ENCODE assay signal across 16 cellular contexts in the genomic region with DNA sequence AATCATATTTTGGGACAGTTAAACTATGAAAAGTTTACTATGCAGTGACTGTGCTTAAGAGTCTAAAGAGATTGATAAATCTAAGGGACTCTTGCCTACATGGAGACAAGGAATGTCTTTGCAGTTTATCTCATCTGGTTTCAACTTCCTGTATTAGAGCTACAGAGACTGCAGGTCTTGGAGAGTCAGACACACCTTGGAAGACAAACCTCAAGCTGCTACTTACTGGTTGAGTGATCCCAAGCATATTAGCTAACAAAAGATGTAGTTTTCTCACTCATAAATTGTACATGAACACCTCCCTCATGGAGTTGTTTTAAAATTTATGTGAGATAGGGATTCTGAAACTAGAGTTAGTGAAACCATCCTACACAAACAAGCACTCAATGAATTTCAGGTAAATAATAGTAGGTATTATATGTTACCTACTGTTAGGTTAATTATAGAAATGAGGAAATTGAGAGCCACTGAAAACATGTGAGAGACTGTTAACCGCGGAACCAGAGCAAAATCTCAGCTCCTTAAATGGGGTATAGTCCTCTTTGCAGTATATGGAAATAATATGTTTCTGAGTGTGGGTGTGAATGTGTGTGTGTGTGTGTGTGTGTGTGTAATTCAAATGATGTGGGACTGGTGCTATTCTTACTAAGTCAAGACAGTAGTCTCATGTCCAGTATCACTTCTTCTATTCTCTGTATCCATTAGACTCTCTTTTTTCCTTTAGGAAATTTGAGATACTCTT.
A peak's percentile ranks its signal among the peaks of the same experiment; 100 is the strongest.
DNase-seq lines count a peak whose midpoint lies in the region; ATAC-seq and TF ChIP-seq lines count a peak whose summit lies in the region.
"Had no signal": no experiment of that assay in that cellular context is flagged by ENCODE, and none has a peak within 500 bp of the region (broad histone marks: within the 10 kb centered on the region; RNA-seq: fewer than 3 reads in every experiment).

No MANE protein-coding gene starts in this region.

- H3K27me3 Mint-ChIP-seq in activated CD4-positive, alpha-beta T cell treated with anti-CD3 and anti-CD28 coated beads for 36 hours, result no peaks in the 10 kb centered on the region
- H3K27me3 Mint-ChIP-seq: activated CD4-positive, alpha-beta memory T cell treated with anti-CD3 and anti-CD28 coated beads, Interleukin-2, amount 10 ng/mL, durations not matched to agents 7 days and 5 days had no signal

- H3K4me3 Mint-ChIP-seq in activated CD4-positive, alpha-beta T cell treated with anti-CD3 and anti-CD28 coated beads for 36 hours, result no peak overlapping the region
- H3K4me3 Mint-ChIP-seq: activated CD4-positive, alpha-beta memory T cell treated with anti-CD3 and anti-CD28 coated beads, Interleukin-2, amount 10 ng/mL, durations not matched to agents 7 days and 5 days; activated T-helper 1 cell treated with anti-CD3 and anti-CD28 coated beads, Interleukin-12 subunit alpha, Interleukin-12 subunit beta, Interleukin-2, Interleukin-4 antibody, amounts not matched to agents 30 ng/mL and 10 ng/mL and 1 ng/mL, durations not matched to agents 14 hours and 24 hours and 36 hours; immature natural killer cell; nephron progenitor cell had no signal

- ATAC-seq in GM19351 (IDR thresholded peaks at IDR 0.05; ENCODE audit: unreplicated experiment), result peak; percentile 90
- ATAC-seq in HG02870 (IDR thresholded peaks at IDR 0.05; ENCODE audit: unreplicated experiment), result peak; percentile 69
- peak; percentile 80 for ATAC-seq in HG03520 (IDR thresholded peaks at IDR 0.05; ENCODE audit: unreplicated experiment)
- no peak for ATAC-seq in activated CD4-positive, alpha-beta T cell treated with anti-CD3 and anti-CD28 coated beads for 36 hours

- CTCF ChIA-PET in activated CD4-positive, alpha-beta T cell treated with anti-CD3 and anti-CD28 coated beads for 36 hours (lab: Charles Lee), result no interaction called here

- no peaks in the 10 kb centered on the region for H4K20me1 ChIP-seq in hepatocyte (ENCODE audit: insufficient read depth, poor library complexity, severe bottlenecking)

- no peak overlapping the region for H3K4me3 ChIP-seq in GM06990 (replicated peaks; ENCODE audit: low read depth, low read length)
- no peak overlapping the region for H3K4me3 ChIP-seq in hepatocyte

- no peaks in the 10 kb centered on the region for H3K27me3 ChIP-seq in GM06990 (replicated peaks; ENCODE audit: control insufficient read depth, insufficient read depth, low read length)
- H3K27me3 ChIP-seq in hepatocyte, result no peaks in the 10 kb centered on the region

- no peak overlapping the region for H2AFZ ChIP-seq in hepatocyte

- H3K27ac ChIP-seq in hepatocyte, result no peak overlapping the region
- H3K27ac ChIP-seq: C4-2B had no signal

- no peaks in the 10 kb centered on the region for H3K9me2 ChIP-seq in hepatocyte (replicated peaks; ENCODE audit: insufficient read depth)

- intact Hi-C loops in activated CD4-positive, alpha-beta T cell treated with anti-CD3 and anti-CD28 coated beads for 36 hours (cut with DNase I, micrococcal nuclease), result no loop called here

- peak; percentile 32 for DNase-seq in GM06990 (ENCODE audit: extremely low read depth, insufficient read length)
- DNase-seq in kidney glomerular epithelial cell (lab: John Stamatoyannopoulos, UW), result no peak
- no peak for DNase-seq in hepatocyte (ENCODE audit: low spot score)
- DNase-seq in activated CD4-positive, alpha-beta T cell treated with anti-CD3 and anti-CD28 coated beads for 36 hours, result no peak
- no peak for DNase-seq in HCEC 1CT
- DNase-seq: activated CD4-positive, alpha-beta memory T cell treated with anti-CD3 and anti-CD28 coated beads, Interleukin-2, amount 10 ng/mL, durations not matched to agents 7 days and 5 days; cerebellar nuclear complex; immature natural killer cell; NCI-H1417; NCI-H2227 treated with DMSO at 0.1 percent for 48 hours; nephron progenitor cell had no signal

- POLR2A ChIA-PET in activated CD4-positive, alpha-beta T cell treated with anti-CD3 and anti-CD28 coated beads for 36 hours (lab: Charles Lee), result no interaction called here

- H3K4me1 Mint-ChIP-seq in activated CD4-positive, alpha-beta T cell treated with anti-CD3 and anti-CD28 coated beads for 36 hours, result no peaks in the 10 kb centered on the region
- H3K4me1 Mint-ChIP-seq: activated CD4-positive, alpha-beta memory T cell treated with anti-CD3 and anti-CD28 coated beads, Interleukin-2, amount 10 ng/mL, durations not matched to agents 7 days and 5 days; immature natural killer cell; nephron progenitor cell had no signal

- no peaks in the 10 kb centered on the region for H3K36me3 Mint-ChIP-seq in activated CD4-positive, alpha-beta T cell treated with anti-CD3 and anti-CD28 coated beads for 36 hours (ENCODE audit: low read depth)
- H3K36me3 Mint-ChIP-seq: immature natural killer cell had no signal

- H3K9me3 ChIP-seq in hepatocyte (ENCODE audit: low read depth), result no peaks in the 10 kb centered on the region

- WGBS in hepatocyte (ENCODE audit: low lambda C conversion rate, missing lambda C conversion rate), result 96% methylated on average over 2 of the region's 2 CpGs

- H3K79me2 ChIP-seq in hepatocyte, result no peaks in the 10 kb centered on the region

- H3K36me3 ChIP-seq in GM06990 (ENCODE audit: control insufficient read depth, insufficient read depth, low read length), result no peaks in the 10 kb centered on the region
- no peaks in the 10 kb centered on the region for H3K36me3 ChIP-seq in hepatocyte (replicated peaks; ENCODE audit: insufficient read depth, low read depth)

- H3K4me1 ChIP-seq in hepatocyte (ENCODE audit: insufficient read depth), result no peaks in the 10 kb centered on the region

- no peak overlapping the region for H3K4me2 ChIP-seq in hepatocyte

- TF ChIP-seq CTCF in GM06990 (IDR thresholded peaks at IDR 0.05; ENCODE audit: insufficient read depth, low read length, poor library complexity, severe bottlenecking) (no peak), hepatocyte (IDR thresholded peaks at IDR 0.05; ENCODE audit: poor library complexity) (no peak)

- no peaks in the 10 kb centered on the region for H3K9me3 Mint-ChIP-seq in activated CD4-positive, alpha-beta T cell treated with anti-CD3 and anti-CD28 coated beads for 36 hours (ENCODE audit: low read depth)
- H3K9me3 Mint-ChIP-seq: activated CD4-positive, alpha-beta memory T cell treated with anti-CD3 and anti-CD28 coated beads, Interleukin-2, amount 10 ng/mL, durations not matched to agents 7 days and 5 days; activated T-helper 1 cell treated with anti-CD3 and anti-CD28 coated beads, Interleukin-12 subunit alpha, Interleukin-12 subunit beta, Interleukin-2, Interleukin-4 antibody, amounts not matched to agents 30 ng/mL and 10 ng/mL and 1 ng/mL, durations not matched to agents 14 hours and 24 hours and 36 hours; nephron progenitor cell had no signal

- H3K27ac Mint-ChIP-seq in activated CD4-positive, alpha-beta T cell treated with anti-CD3 and anti-CD28 coated beads for 36 hours, result no peak overlapping the region
- H3K27ac Mint-ChIP-seq: activated CD4-positive, alpha-beta memory T cell treated with anti-CD3 and anti-CD28 coated beads, Interleukin-2, amount 10 ng/mL, durations not matched to agents 7 days and 5 days; activated T-helper 1 cell treated with anti-CD3 and anti-CD28 coated beads, Interleukin-12 subunit alpha, Interleukin-12 subunit beta, Interleukin-2, Interleukin-4 antibody, amounts not matched to agents 30 ng/mL and 10 ng/mL and 1 ng/mL, durations not matched to agents 14 hours and 24 hours and 36 hours; immature natural killer cell; nephron progenitor cell had no signal
